10 cellular contexts compared by ENCODE assay signal in genomic region chr19:16266586-16266942, GRCh38. TPM values are rescaled to one million over a fixed set of nuclear protein-coding genes. Genes with fewer than 3 reads are reported as not detected.
DNase-seq lines count a peak whose midpoint lies in the region; ATAC-seq and TF ChIP-seq lines count a peak whose summit lies in the region.
"Had no signal": no experiment of that assay in that cellular context is flagged by ENCODE, and none has a peak within 500 bp of the region (broad histone marks: within the 10 kb centered on the region; RNA-seq: fewer than 3 reads in every experiment).

No MANE protein-coding gene starts in this region.

- H3K9me3 Mint-ChIP-seq in activated naive CD4-positive, alpha-beta T cell treated with anti-CD3 and anti-CD28 coated beads for 36 hours: no peaks in the 10 kb centered on the region
- no peaks in the 10 kb centered on the region for H3K9me3 Mint-ChIP-seq in activated T-cell treated with anti-CD3 and anti-CD28 coated beads, Interleukin-2, amount 50 U/mL, for 72 hours
- H3K9me3 Mint-ChIP-seq in natural killer cell: no peaks in the 10 kb centered on the region
- peaks cover 0 to 6% of the 10 kb centered on the region in 2 donors for H3K9me3 Mint-ChIP-seq in stimulated activated naive CD8-positive, alpha-beta T cell treated with anti-CD3 and anti-CD28 coated beads, Interleukin-15, amount 100 ng/mL, for 72 hours

- peak; percentile 65 for DNase-seq in activated naive CD4-positive, alpha-beta T cell treated with Interleukin-2 at 50 U/mL for 16 hours
- DNase-seq in activated naive CD4-positive, alpha-beta T cell treated with anti-CD3 and anti-CD28 coated beads for 36 hours: no peak
- DNase-seq in activated T-cell treated with anti-CD3 and anti-CD28 coated beads, Interleukin-2, amount 50 U/mL, for 72 hours: peak; percentile 44 to 65
- DNase-seq in natural killer cell (peak; percentile 31), middle frontal gyrus (ENCODE audit: extremely low spot score, low spot score) (no peak), NCI-H1436 (lab: John Stamatoyannopoulos, UW) (no peak)
- peak; percentile 34 to 49 for DNase-seq in stimulated activated naive CD8-positive, alpha-beta T cell treated with anti-CD3 and anti-CD28 coated beads, Interleukin-15, amount 100 ng/mL, for 72 hours
- DNase-seq: NCI-H1436 treated with DMSO at 0.1 percent for 48 hours, SW 1271 had no signal

- TF ChIP-seq CTCF in natural killer cell (IDR thresholded peaks at IDR 0.05): no peak

- H3K27me3 Mint-ChIP-seq in activated naive CD4-positive, alpha-beta T cell treated with anti-CD3 and anti-CD28 coated beads for 36 hours (ENCODE audit: low read depth): peaks cover 7% of the 10 kb centered on the region
- H3K27me3 Mint-ChIP-seq in activated T-cell treated with anti-CD3 and anti-CD28 coated beads, Interleukin-2, amount 50 U/mL, for 72 hours (ENCODE audit: low read depth): peaks cover 32% of the 10 kb centered on the region
- no peaks in the 10 kb centered on the region for H3K27me3 Mint-ChIP-seq in natural killer cell (ENCODE audit: low read depth in 2 of 2)
- peaks cover 57% of the 10 kb centered on the region for H3K27me3 Mint-ChIP-seq in stimulated activated naive CD8-positive, alpha-beta T cell treated with anti-CD3 and anti-CD28 coated beads, Interleukin-15, amount 100 ng/mL, for 72 hours

- peaks cover 43% of the 10 kb centered on the region for H3K4me1 Mint-ChIP-seq in activated naive CD4-positive, alpha-beta T cell treated with anti-CD3 and anti-CD28 coated beads for 36 hours (ENCODE audit: low read depth)
- peaks cover 57% of the 10 kb centered on the region for H3K4me1 Mint-ChIP-seq in activated T-cell treated with anti-CD3 and anti-CD28 coated beads, Interleukin-2, amount 50 U/mL, for 72 hours (ENCODE audit: low read depth)
- H3K4me1 Mint-ChIP-seq in natural killer cell: peaks cover 22 to 34% of the 10 kb centered on the region in 2 donors
- H3K4me1 Mint-ChIP-seq in stimulated activated naive CD8-positive, alpha-beta T cell treated with anti-CD3 and anti-CD28 coated beads, Interleukin-15, amount 100 ng/mL, for 72 hours: peaks cover 66% of the 10 kb centered on the region

- intact Hi-C loops in activated naive CD4-positive, alpha-beta T cell treated with anti-CD3 and anti-CD28 coated beads for 36 hours (cut with micrococcal nuclease): no loop called here
- intact Hi-C loops in natural killer cell (cut with micrococcal nuclease): loop anchor here (10.0 kb wide), 1 partner anchor 48 kb away; no protein-coding TSS in a partner anchor

- H3K4me3 Mint-ChIP-seq in activated naive CD4-positive, alpha-beta T cell treated with anti-CD3 and anti-CD28 coated beads for 36 hours: no peak overlapping the region
- H3K4me3 Mint-ChIP-seq in activated T-cell treated with anti-CD3 and anti-CD28 coated beads, Interleukin-2, amount 50 U/mL, for 72 hours: peak overlapping the region; percentile 15 to 19
- peak overlapping the region; percentile 11 for H3K4me3 Mint-ChIP-seq in natural killer cell
- peak overlapping the region in 1 of 2 donors; percentile 0 for H3K4me3 Mint-ChIP-seq in stimulated activated naive CD8-positive, alpha-beta T cell treated with anti-CD3 and anti-CD28 coated beads, Interleukin-15, amount 100 ng/mL, for 72 hours

- H3K27ac Mint-ChIP-seq in activated naive CD4-positive, alpha-beta T cell treated with anti-CD3 and anti-CD28 coated beads for 36 hours: no peak overlapping the region
- H3K27ac Mint-ChIP-seq in activated T-cell treated with anti-CD3 and anti-CD28 coated beads, Interleukin-2, amount 50 U/mL, for 72 hours: no peak overlapping the region
- H3K27ac Mint-ChIP-seq in natural killer cell: peak overlapping the region; percentile 3 to 82
- H3K27ac Mint-ChIP-seq in stimulated activated naive CD8-positive, alpha-beta T cell treated with anti-CD3 and anti-CD28 coated beads, Interleukin-15, amount 100 ng/mL, for 72 hours: no peak overlapping the region

- no peaks in the 10 kb centered on the region for H3K36me3 Mint-ChIP-seq in activated naive CD4-positive, alpha-beta T cell treated with anti-CD3 and anti-CD28 coated beads for 36 hours (ENCODE audit: low read depth)
- peaks cover 0 to 1% of the 10 kb centered on the region in 2 donors for H3K36me3 Mint-ChIP-seq in activated T-cell treated with anti-CD3 and anti-CD28 coated beads, Interleukin-2, amount 50 U/mL, for 72 hours (ENCODE audit: insufficient read depth in 2 of 2)
- no peaks in the 10 kb centered on the region for H3K36me3 Mint-ChIP-seq in natural killer cell

- CTCF ChIA-PET in activated naive CD4-positive, alpha-beta T cell treated with anti-CD3 and anti-CD28 coated beads for 36 hours (lab: Charles Lee): no interaction called here

- ATAC-seq in activated T-cell treated with anti-CD3 and anti-CD28 coated beads, Interleukin-2, amount 50 U/mL, for 72 hours (replicated peaks in 1 of 2): peak; percentile 68 to 80
- ATAC-seq in natural killer cell: peak; percentile 75 to 82 (median 81)
- peak; percentile 70 for ATAC-seq in stimulated activated naive CD8-positive, alpha-beta T cell treated with anti-CD3 and anti-CD28 coated beads, Interleukin-15, amount 100 ng/mL, for 72 hours
- ATAC-seq in GM21526 (IDR thresholded peaks at IDR 0.05; ENCODE audit: low FRiP score, unreplicated experiment): no peak

RNA-seq across cellular contexts. Expression of gene KLF2, which starts 58.1 kb away (rescaled TPM):
- total RNA-seq in activated naive CD4-positive, alpha-beta T cell treated with anti-CD3 and anti-CD28 coated beads for 36 hours: under 1 TPM; 0.22 to 0.69 TPM
- under 1 TPM; 0.36 to 0.76 TPM for total RNA-seq in activated T-cell treated with anti-CD3 and anti-CD28 coated beads, Interleukin-2, amount 50 U/mL, for 72 hours
- 100 to 1,000 TPM; 246 to 645 (median 377) TPM for total RNA-seq in natural killer cell

Comparison
In these comparisons a context has a peak if more than half of its experiments do, and no peak if none do; other contexts are left out.
1. DNase-seq: peak in activated naive CD4-positive, alpha-beta T cell treated with Interleukin-2 at 50 U/mL for 16 hours (single experiment), activated T-cell treated with anti-CD3 and anti-CD28 coated beads, Interleukin-2, amount 50 U/mL, for 72 hours (2 of 2), natural killer cell (single experiment) and stimulated activated naive CD8-positive, alpha-beta T cell treated with anti-CD3 and anti-CD28 coated beads, Interleukin-15, amount 100 ng/mL, for 72 hours (2 of 2); none in activated naive CD4-positive, alpha-beta T cell treated with anti-CD3 and anti-CD28 coated beads for 36 hours (single experiment), middle frontal gyrus (single experiment) and NCI-H1436 (single experiment).
2. H3K27ac Mint-ChIP-seq: peak in natural killer cell (2 of 2); none in activated naive CD4-positive, alpha-beta T cell treated with anti-CD3 and anti-CD28 coated beads for 36 hours (single experiment), activated T-cell treated with anti-CD3 and anti-CD28 coated beads, Interleukin-2, amount 50 U/mL, for 72 hours (single experiment) and stimulated activated naive CD8-positive, alpha-beta T cell treated with anti-CD3 and anti-CD28 coated beads, Interleukin-15, amount 100 ng/mL, for 72 hours (0 of 2).
3. RNA of gene KLF2, which starts 58.1 kb away (total RNA-seq): 246 to 645 TPM in natural killer cell; 0.36 to 0.76 TPM in activated T-cell treated with anti-CD3 and anti-CD28 coated beads, Interleukin-2, amount 50 U/mL, for 72 hours and 0.22 to 0.69 TPM in activated naive CD4-positive, alpha-beta T cell treated with anti-CD3 and anti-CD28 coated beads for 36 hours; every median in the first group is over 100 times any median in the second.